ENCODE assay signal across 8 cellular contexts in the genomic region with DNA sequence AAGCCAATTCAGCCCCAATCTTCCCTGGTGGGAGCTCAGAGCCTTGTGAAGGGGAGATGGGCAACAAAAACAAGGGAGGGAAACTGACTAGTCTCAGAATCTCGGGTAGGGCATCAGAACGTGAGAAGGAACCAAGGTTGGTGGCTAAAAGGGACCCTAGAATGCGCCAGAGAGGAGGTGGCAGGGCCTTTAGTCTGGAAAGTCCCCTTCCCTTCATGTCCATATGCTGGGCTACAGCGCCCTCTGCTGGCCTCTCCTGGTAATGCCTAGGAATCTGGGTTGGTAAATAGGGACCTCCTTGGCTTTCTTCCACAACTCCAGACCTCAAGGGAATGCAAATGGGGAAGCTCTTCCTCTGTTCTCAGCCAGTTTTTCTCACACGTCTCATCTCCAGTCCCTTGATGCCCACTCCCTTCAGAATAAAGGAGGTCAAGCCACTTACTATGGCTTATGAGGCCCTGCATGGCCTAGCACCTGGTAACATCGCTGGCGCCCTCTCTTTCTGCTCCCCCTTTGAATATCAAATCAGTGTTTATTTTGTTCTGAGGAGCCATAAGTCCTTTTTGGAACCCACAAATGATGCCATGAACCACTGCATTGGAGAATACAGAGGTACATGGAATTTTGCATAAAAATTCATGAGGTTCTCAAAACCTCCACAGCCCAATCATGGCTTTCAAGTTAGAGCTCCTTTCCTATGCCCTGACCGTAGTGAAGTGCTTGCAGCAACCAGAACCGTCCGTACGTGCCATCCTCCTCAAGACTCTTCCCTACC. TPM values are rescaled to one million over a fixed set of nuclear protein-coding genes. Genes with fewer than 3 reads are reported as not detected.
DNase-seq lines count a peak whose midpoint lies in the region; ATAC-seq and TF ChIP-seq lines count a peak whose summit lies in the region.

No MANE protein-coding gene starts in this region.

- H3K4me1 ChIP-seq in duodenal mucosa (ENCODE audit: control insufficient read depth in 1 of 2, insufficient read depth in 2 of 2, low read length in 2 of 2) (peaks cover 28 to 53% of the 10 kb centered on the region in 2 donors), lung (ENCODE audit: control insufficient read depth in 2 of 2, insufficient read depth in 2 of 2, low read length in 2 of 2) (peaks cover 4 to 6% of the 10 kb centered on the region in 2 donors)

- peak; percentile 59 for DNase-seq in DMS79 (lab: John Stamatoyannopoulos, UW)
- peak; percentile 80 for DNase-seq in NCI-H774 (lab: John Stamatoyannopoulos, UW)
- DNase-seq in activated CD4-positive, alpha-beta T cell treated with anti-CD3 and anti-CD28 coated beads, Interleukin-2, amount 50 U/mL, for 4 hours, result peak; percentile 91 to 96
- DNase-seq in lung (ENCODE audit: low spot score), result peak; percentile 94
- DNase-seq in stimulated activated CD4-positive, alpha-beta T cell treated with anti-CD3 and anti-CD28 coated beads, TNF-alpha, amount 100 ng/mL, for 24 hours (ENCODE audit: low read depth in 3 of 3), result peak; percentile 87 to 94 (median 91)

- H3K9ac ChIP-seq in duodenal mucosa (ENCODE audit: low read depth in 1 of 2, low read length in 2 of 2), result peak overlapping the region; percentile 88 to 99

- H3K27me3 ChIP-seq in duodenal mucosa (ENCODE audit: control insufficient read depth in 1 of 2, insufficient read depth in 2 of 2, low read length in 2 of 2), result no peaks in the 10 kb centered on the region
- no peaks in the 10 kb centered on the region for H3K27me3 ChIP-seq in lung (ENCODE audit: control insufficient read depth, insufficient read depth)

- peak; percentile 98 for TF ChIP-seq CTCF in lung (IDR thresholded peaks at IDR 0.05; ENCODE audit: control extremely low read depth, extremely low read depth)

- H3K4me3 ChIP-seq in duodenal mucosa (ENCODE audit: low read depth in 1 of 2, low read length in 2 of 2) (peak overlapping the region; percentile 82 to 99), lung (no peak overlapping the region)

- WGBS in lung, 2 donors, result 16 to 17% methylated on average over 11 of the region's 11 CpGs

- ATAC-seq in HG03439 (IDR thresholded peaks at IDR 0.05; ENCODE audit: unreplicated experiment), result peak; percentile 43
- peak; percentile 61 for ATAC-seq in lung (ENCODE audit: insufficient read depth, low FRiP score)
- ATAC-seq in GM19397 (IDR thresholded peaks at IDR 0.05; ENCODE audit: unreplicated experiment), result no peak

- no peaks in the 10 kb centered on the region for H3K9me3 ChIP-seq in duodenal mucosa (ENCODE audit: control insufficient read depth in 1 of 2, low read length in 2 of 2)
- no peaks in the 10 kb centered on the region for H3K9me3 ChIP-seq in lung (ENCODE audit: control insufficient read depth in 2 of 2, insufficient read depth in 1 of 2, low read length in 1 of 2)

- peak overlapping the region; percentile 59 for H3K27ac ChIP-seq in duodenal mucosa (ENCODE audit: low read depth, low read length)
- H3K27ac ChIP-seq in lung (ENCODE audit: low read depth in 1 of 2, low read length in 1 of 2), result peak overlapping the region; percentile 96 to 97

- H3K36me3 ChIP-seq in duodenal mucosa (ENCODE audit: control insufficient read depth in 1 of 2, insufficient read depth in 2 of 2, low read length in 2 of 2), result peaks cover 28 to 47% of the 10 kb centered on the region in 2 donors
- H3K36me3 ChIP-seq in lung (ENCODE audit: control insufficient read depth in 2 of 2, insufficient read depth in 2 of 2, low read length in 2 of 2), result peaks cover 21 to 40% of the 10 kb centered on the region in 2 donors

RNA-seq across cellular contexts. Expression of gene CCDC97, which starts 1.3 kb away (rescaled TPM):
- total RNA-seq in lung, result 10 to 100 TPM; 19.7 to 39.9 TPM
- 10 to 100 TPM; 13.2 to 22.2 TPM for polyA plus RNA-seq in lung

RNA-seq across cellular contexts. Expression of gene HNRNPUL1, which starts 44.5 kb away (rescaled TPM):
- total RNA-seq in lung, result 100 to 1,000 TPM; 192 to 198 TPM
- polyA plus RNA-seq in lung, result 10 to 100 TPM; 92.2 to 96.0 TPM

RNA-seq across cellular contexts. Expression of gene TGFB1, which starts 45.1 kb away (rescaled TPM):
- total RNA-seq in lung, result 10 to 100 TPM; 18.0 to 88.8 TPM
- polyA plus RNA-seq in lung, result 10 to 100 TPM; 27.8 to 67.3 TPM

RNA-seq across cellular contexts. Expression of gene B9D2, which starts 55.3 kb away (rescaled TPM):
- 10 to 100 TPM; 10.2 to 16.4 TPM for total RNA-seq in lung
- polyA plus RNA-seq in lung, result 10 to 100 TPM; 11.6 to 18.6 TPM
